26 cellular contexts compared by ENCODE assay signal in genomic region chr15:45495588-45495987, GRCh38.
"Had no signal": no experiment of that assay in that cellular context is flagged by ENCODE, and none has a peak within 500 bp of the region (broad histone marks: within the 10 kb centered on the region; RNA-seq: fewer than 3 reads in every experiment).

No MANE protein-coding gene starts in this region.

- ATAC-seq: gastroesophageal sphincter; heart left ventricle; left lung; naive thymus-derived CD8-positive, alpha-beta T cell; psoas muscle; right lobe of liver had no signal

- DNase-seq: dorsolateral prefrontal cortex; effector CD4-positive, alpha-beta T cell; foreskin fibroblast; heart left ventricle; left cardiac atrium; left lung; mesenchymal stem cell; midbrain; naive thymus-derived CD8-positive, alpha-beta T cell; nephron progenitor cell; nucleus accumbens; ovary; posterior cingulate gyrus; psoas muscle; retina; right lobe of liver; small intestine; stimulated activated CD4-positive, alpha-beta T cell treated with anti-CD3 and anti-CD28 coated beads, Interleukin-15, amount 100 ng/mL, for 24 hours; stimulated activated CD4-positive, alpha-beta T cell treated with anti-CD3 and anti-CD28 coated beads, Interleukin-2, amount 100 ng/mL, for 48 hours; stimulated activated naive CD4-positive, alpha-beta T cell; stomach; thyroid gland; trophoblast cell had no signal

- H3K4me3 ChIP-seq: dorsolateral prefrontal cortex, gastroesophageal sphincter, heart left ventricle, hepatocyte, left lung, ovary, psoas muscle, right lobe of liver, stomach, thyroid gland, vagina had no signal
